Comparison of ENCODE assay signal across 8 cellular contexts in genomic region chr9:127949827-127950512, GRCh38. TPM values are rescaled to one million over a fixed set of nuclear protein-coding genes. Genes with fewer than 3 reads are reported as not detected.
DNase-seq lines count a peak whose midpoint lies in the region; ATAC-seq and TF ChIP-seq lines count a peak whose summit lies in the region.
"Had no signal": no experiment of that assay in that cellular context is flagged by ENCODE, and none has a peak within 500 bp of the region (broad histone marks: within the 10 kb centered on the region; RNA-seq: fewer than 3 reads in every experiment).

No MANE protein-coding gene starts in this region.

- ATAC-seq in CD4-positive, CD25-positive, alpha-beta regulatory T cell (ENCODE audit: low read depth in 2 of 2) = no peak

- peaks cover 62% of the 10 kb centered on the region for H3K4me1 ChIP-seq in CD4-positive, CD25-positive, alpha-beta regulatory T cell (ENCODE audit: control insufficient read depth, insufficient read depth, low read length, poor library complexity, severe bottlenecking)
- peaks cover 31 to 53% of the 10 kb centered on the region in 2 donors for H3K4me1 ChIP-seq in adrenal gland (replicated peaks in 1 of 2)
- H3K4me1 ChIP-seq in mucosa of stomach (ENCODE audit: control insufficient read depth, insufficient read depth, low read length) = peaks cover 47% of the 10 kb centered on the region

- no peak for DNase-seq in CD4-positive, CD25-positive, alpha-beta regulatory T cell
- peak in 5 of 7 donors; percentile 65 to 84 (median 81) for DNase-seq in adrenal gland
- no peak for DNase-seq in NCI-H1092 treated with DMSO at 0.1 percent for 48 hours (lab: John Stamatoyannopoulos, UW)
- no peak for DNase-seq in DMS79 (lab: John Stamatoyannopoulos, UW)
- no peak for DNase-seq in lower leg skin (ENCODE audit: low spot score in 2 of 2)
- DNase-seq: NCI-H1930 had no signal

- H3K27ac ChIP-seq in CD4-positive, CD25-positive, alpha-beta regulatory T cell (ENCODE audit: insufficient read depth, low read length, poor library complexity, severe bottlenecking) = peak overlapping the region; percentile 55
- H3K27ac ChIP-seq in adrenal gland = peak overlapping the region; percentile 34 to 87 (median 86)

- intact Hi-C loops in adrenal gland (cut with DNase I) = no loop called here
- intact Hi-C loops in lower leg skin (cut with DNase I; ENCODE audit: low total_unique reads) = loop anchor here (5.0 kb wide), 1 partner anchor 167 kb away; no protein-coding TSS in a partner anchor

- H3K27ac Mint-ChIP-seq in CD4-positive, CD25-positive, alpha-beta regulatory T cell = peak overlapping the region in 2 of 3 donors; percentile 75 to 86

- peak overlapping the region; percentile 56 for H3K9ac ChIP-seq in mucosa of stomach (ENCODE audit: low read length)

- peaks cover 78% of the 10 kb centered on the region for H3K36me3 ChIP-seq in CD4-positive, CD25-positive, alpha-beta regulatory T cell (ENCODE audit: control insufficient read depth, insufficient read depth, low read length)
- peaks cover 0 to 20% of the 10 kb centered on the region in 2 donors for H3K36me3 ChIP-seq in adrenal gland (replicated peaks in 1 of 2)
- H3K36me3 ChIP-seq in mucosa of stomach (ENCODE audit: control insufficient read depth, insufficient read depth, low read length) = peaks cover 19% of the 10 kb centered on the region

- TF ChIP-seq CTCF in adrenal gland (IDR thresholded peaks at IDR 0.05) (no peak), lower leg skin (IDR thresholded peaks at IDR 0.05) (no peak)

- no peaks in the 10 kb centered on the region for H3K9me3 ChIP-seq in CD4-positive, CD25-positive, alpha-beta regulatory T cell (ENCODE audit: control insufficient read depth in 2 of 2, low read length in 2 of 2)
- H3K9me3 ChIP-seq in adrenal gland (replicated peaks in 1 of 3) = no peaks in the 10 kb centered on the region
- H3K9me3 ChIP-seq in mucosa of stomach (ENCODE audit: control insufficient read depth, low read length) = no peaks in the 10 kb centered on the region
- H3K9me3 ChIP-seq: HAP-1 had no signal

- H3K36me3 Mint-ChIP-seq in CD4-positive, CD25-positive, alpha-beta regulatory T cell = peaks cover 21% of the 10 kb centered on the region

- H3K4me3 Mint-ChIP-seq in CD4-positive, CD25-positive, alpha-beta regulatory T cell = peak overlapping the region in 2 of 4 donors; percentile 19 to 78

- no peaks in the 10 kb centered on the region for H3K9me3 Mint-ChIP-seq in CD4-positive, CD25-positive, alpha-beta regulatory T cell

- peaks cover 0 to 76% (median 37%) of the 10 kb centered on the region in 4 donors for H3K4me1 Mint-ChIP-seq in CD4-positive, CD25-positive, alpha-beta regulatory T cell

- H3K27me3 Mint-ChIP-seq in CD4-positive, CD25-positive, alpha-beta regulatory T cell = no peaks in the 10 kb centered on the region

- TF ChIP-seq POLR2A in adrenal gland (IDR thresholded peaks at IDR 0.05) (peak in 1 of 2 donors; percentile 25), lower leg skin (IDR thresholded peaks at IDR 0.05) (no peak)

- 48 to 59% (median 53%) methylated on average over 7 to 17 of the region's 17 CpGs for WGBS in adrenal gland, 4 donors
- WGBS in lower leg skin, 2 donors = 59 to 72% methylated on average over 15 to 17 of the region's 17 CpGs

- H3K4me3 ChIP-seq in CD4-positive, CD25-positive, alpha-beta regulatory T cell (ENCODE audit: low read depth, low read length) = no peak overlapping the region
- H3K4me3 ChIP-seq in adrenal gland = no peak overlapping the region
- no peak overlapping the region for H3K4me3 ChIP-seq in mucosa of stomach (ENCODE audit: low read length)
- H3K4me3 ChIP-seq in lower leg skin (ENCODE audit: low read depth, poor library complexity, severe bottlenecking) = no peak overlapping the region
- H3K4me3 ChIP-seq: HAP-1 had no signal

- no peaks in the 10 kb centered on the region for H3K27me3 ChIP-seq in CD4-positive, CD25-positive, alpha-beta regulatory T cell (ENCODE audit: control insufficient read depth, insufficient read depth, low read length)
- H3K27me3 ChIP-seq in adrenal gland = no peaks in the 10 kb centered on the region
- no peaks in the 10 kb centered on the region for H3K27me3 ChIP-seq in mucosa of stomach (ENCODE audit: control insufficient read depth, insufficient read depth, low read length)

RNA-seq across cellular contexts. Expression of gene DPM2, which starts 12.3 kb away (rescaled TPM):
- 35.7 TPM for total RNA-seq in CD4-positive, CD25-positive, alpha-beta regulatory T cell
- polyA plus RNA-seq in CD4-positive, CD25-positive, alpha-beta regulatory T cell = 10 to 100 TPM; 27.5 to 30.6 (median 29.7) TPM
- 10 to 100 TPM; 18.4 to 46.8 (median 31.4) TPM for total RNA-seq in adrenal gland
- polyA plus RNA-seq in adrenal gland = 10 to 100 TPM; 32.9 to 36.5 (median 35.6) TPM
- total RNA-seq in lower leg skin = 10 to 100 TPM; 11.9 to 21.1 (median 15.8) TPM

RNA-seq across cellular contexts. Expression of gene PIP5KL1, which starts 19.4 kb away (rescaled TPM):
- 3.3 TPM for total RNA-seq in CD4-positive, CD25-positive, alpha-beta regulatory T cell
- 1 to 10 TPM in 1 of 4 donors, under 1 TPM in 2, not detected in 1; 0.22 to 1.1 (median 0.81) TPM for polyA plus RNA-seq in CD4-positive, CD25-positive, alpha-beta regulatory T cell
- 1 to 10 TPM in 2 of 8 donors, under 1 TPM in 3, not detected in 3; 0.19 to 2.3 (median 0.83) TPM for total RNA-seq in adrenal gland
- polyA plus RNA-seq in adrenal gland = 1 to 10 TPM in 1 of 3 donors, under 1 TPM in 2; 0.22 to 1.5 (median 0.54) TPM
- 10 to 100 TPM in 1 of 4 donors, 1 to 10 TPM in 3; 4.1 to 11.3 (median 8.4) TPM for total RNA-seq in lower leg skin

RNA-seq across cellular contexts. Expression of gene EEIG1, which starts 30.8 kb away (rescaled TPM):
- total RNA-seq in CD4-positive, CD25-positive, alpha-beta regulatory T cell = 402 TPM
- 100 to 1,000 TPM; 140 to 190 (median 177) TPM for polyA plus RNA-seq in CD4-positive, CD25-positive, alpha-beta regulatory T cell
- total RNA-seq in adrenal gland = 100 to 1,000 TPM in 2 of 8 donors, 10 to 100 TPM in 6; 35.6 to 179 (median 72.0) TPM
- polyA plus RNA-seq in adrenal gland = 10 to 100 TPM; 24.5 to 49.5 (median 32.6) TPM
- total RNA-seq in lower leg skin = 10 to 100 TPM; 33.0 to 81.3 (median 48.9) TPM

RNA-seq across cellular contexts. Expression of gene ST6GALNAC4, which starts 33.1 kb away (rescaled TPM):
- total RNA-seq in CD4-positive, CD25-positive, alpha-beta regulatory T cell = 31.6 TPM
- 10 to 100 TPM; 23.1 to 23.8 (median 23.7) TPM for polyA plus RNA-seq in CD4-positive, CD25-positive, alpha-beta regulatory T cell
- total RNA-seq in adrenal gland (10 to 100 TPM in 7 of 8 donors, 1 to 10 TPM in 1; 8.7 to 65.7 (median 24.7) TPM), lower leg skin (10 to 100 TPM in 2 of 4 donors, 1 to 10 TPM in 2; 4.6 to 28.5 (median 16.5) TPM)
- 1 to 10 TPM; 5.3 to 9.2 (median 8.6) TPM for polyA plus RNA-seq in adrenal gland

RNA-seq across cellular contexts. Expression of gene ST6GALNAC6, which starts 50.6 kb away (rescaled TPM):
- total RNA-seq in CD4-positive, CD25-positive, alpha-beta regulatory T cell = 136 TPM
- 10 to 100 TPM; 43.7 to 50.5 (median 47.9) TPM for polyA plus RNA-seq in CD4-positive, CD25-positive, alpha-beta regulatory T cell
- total RNA-seq in adrenal gland (100 to 1,000 TPM in 1 of 8 donors, 10 to 100 TPM in 7; 39.1 to 129 (median 68.1) TPM), lower leg skin (10 to 100 TPM; 50.5 to 72.9 (median 65.6) TPM)
- polyA plus RNA-seq in adrenal gland = 10 to 100 TPM; 26.7 to 46.9 (median 40.0) TPM

Comparison
In these comparisons a context has a peak if more than half of its experiments do, and no peak if none do; other contexts are left out.
1. DNase-seq: peak in adrenal gland (5 of 7); none in CD4-positive, CD25-positive, alpha-beta regulatory T cell (0 of 3), NCI-H1092 treated with DMSO at 0.1 percent for 48 hours (single experiment), DMS79 (single experiment) and lower leg skin (0 of 2).